8 cellular contexts compared by ENCODE assay signal in genomic region chr2:29114841-29115609, GRCh38. TPM values are rescaled to one million over a fixed set of nuclear protein-coding genes. Genes with fewer than 3 reads are reported as not detected.
DNase-seq lines count a peak whose midpoint lies in the region; ATAC-seq and TF ChIP-seq lines count a peak whose summit lies in the region.

Gene CLIP4 (plus strand): TSS chr2:29115415. CDS start chr2:29121389, 5,974 bp downstream.

- H3K36me3 ChIP-seq in SK-N-MC (ENCODE audit: insufficient read depth, low read length) = no peaks in the 10 kb centered on the region
- no peaks in the 10 kb centered on the region for H3K36me3 ChIP-seq in cardiac muscle cell
- H3K36me3 ChIP-seq in tibial nerve = no peaks in the 10 kb centered on the region

- WGBS in tibial nerve, 2 donors = 8 to 25% methylated on average over 8 to 28 of the region's 78 CpGs

- peak in 1 of 2 donors; percentile 80 for TF ChIP-seq EP300 in tibial nerve (IDR thresholded peaks at IDR 0.05)

- in situ Hi-C loops in GM13976 (cut with MboI; ENCODE audit: low sequenced_read_pairs, unreplicated experiment) = no loop called here

- H3K4me3 ChIP-seq in SK-N-MC = peak within 1 kb of the TSS; percentile 85
- H3K4me3 ChIP-seq in cardiac muscle cell = peak within 1 kb of the TSS; percentile 54
- peak within 1 kb of the TSS; percentile 70 to 97 (median 82) for H3K4me3 ChIP-seq in tibial nerve

- no peaks in the 10 kb centered on the region for H3K9me3 ChIP-seq in SK-N-MC (ENCODE audit: low read depth, low read length)
- H3K9me3 ChIP-seq in cardiac muscle cell (ENCODE audit: low read depth) = no peaks in the 10 kb centered on the region
- H3K9me3 ChIP-seq in tibial nerve = no peaks in the 10 kb centered on the region

- H3K27ac ChIP-seq in SK-N-MC (0 out of 2 replicates have a peak within 1 kb of the TSS, but pooled peaks have one; percentile 3), cardiac muscle cell (no peak within 1 kb of the TSS), tibial nerve (peak within 1 kb of the TSS; percentile 90 to 99 (median 96))

- H3K9ac ChIP-seq in SK-N-MC (ENCODE audit: insufficient read length) = peak within 1 kb of the TSS; percentile 73

- TF ChIP-seq CTCF in GM13976 (IDR thresholded peaks at IDR 0.05; ENCODE audit: borderline replicate concordance, control extremely low read depth, extremely low read depth, insufficient read depth, missing control alignments) = no peak
- TF ChIP-seq CTCF in cardiac muscle cell (IDR thresholded peaks at IDR 0.05; ENCODE audit: low read depth, low read length) = no peak
- peak in 2 of 5 experiments; percentile 15 to 17 for TF ChIP-seq CTCF in tibial nerve (IDR thresholded peaks at IDR 0.05)

- ATAC-seq in HG02759 (IDR thresholded peaks at IDR 0.05; ENCODE audit: unreplicated experiment) (peak; percentile 63), GM18907 (IDR thresholded peaks at IDR 0.05; ENCODE audit: unreplicated experiment) (no peak)

- H3K4me1 ChIP-seq in cardiac muscle cell (ENCODE audit: low read depth) = peaks cover 6% of the 10 kb centered on the region
- H3K4me1 ChIP-seq in tibial nerve = peaks cover 0 to 55% (median 26%) of the 10 kb centered on the region in 4 donors

- DNase-seq in GM13976 (ENCODE audit: low spot score) = peak; percentile 87
- DNase-seq in SK-N-MC (ENCODE audit: low read depth, low spot score) = no peak
- peak; percentile 52 for DNase-seq in activated naive CD8-positive, alpha-beta T cell treated with anti-CD3 and anti-CD28 coated beads, Interleukin-2, amount 50 U/mL, for 16 hours (ENCODE audit: low read depth, low spot score)
- DNase-seq in cardiac muscle cell (ENCODE audit: low read depth in 1 of 2, low spot score in 1 of 2) = peak; percentile 56 to 78
- peak; percentile 64 for DNase-seq in pons (ENCODE audit: low spot score)
- DNase-seq in tibial nerve (ENCODE audit: low spot score in 2 of 2) = peak; percentile 38 to 59

- TF ChIP-seq POLR2A in tibial nerve (IDR thresholded peaks at IDR 0.05) = peak; percentile 56 to 74

- H3K27me3 ChIP-seq in cardiac muscle cell (peaks cover 44% of the 10 kb centered on the region), tibial nerve (no peaks in the 10 kb centered on the region)

RNA-seq across cellular contexts. Expression of gene CLIP4, which starts in this region (rescaled TPM):
- 6.0 and 7.0 TPM in 2 replicates for total RNA-seq in cardiac muscle cell
- 4.2 and 7.9 TPM in 2 replicates for polyA plus RNA-seq in cardiac muscle cell
- 10 to 100 TPM; 71.4 to 98.6 (median 91.2) TPM for total RNA-seq in tibial nerve
